Comparison of ENCODE assay signal across 13 cellular contexts in genomic region chr12:64318605-64319004, GRCh38.
A peak's percentile ranks its signal among the peaks of the same experiment; 100 is the strongest.
DNase-seq lines count a peak whose midpoint lies in the region; ATAC-seq and TF ChIP-seq lines count a peak whose summit lies in the region.
"Had no signal": no experiment of that assay in that cellular context is flagged by ENCODE, and none has a peak within 500 bp of the region (broad histone marks: within the 10 kb centered on the region; RNA-seq: fewer than 3 reads in every experiment).

No MANE protein-coding gene starts in this region.

- intact Hi-C loops in cardiac septum (cut with DNase I) = no loop called here

- H3K27ac ChIP-seq in cardiac muscle cell = no peak overlapping the region

- H3K27me3 Mint-ChIP-seq in activated T-cell treated with anti-CD3 and anti-CD28 coated beads, Interleukin-2, amount 50 U/mL, for 72 hours (ENCODE audit: low read depth) = no peaks in the 10 kb centered on the region
- H3K27me3 Mint-ChIP-seq in progenitor cell of endocrine pancreas = no peaks in the 10 kb centered on the region

- no peak for ATAC-seq in activated T-cell treated with anti-CD3 and anti-CD28 coated beads, Interleukin-2, amount 50 U/mL, for 72 hours (replicated peaks in 1 of 2)

- H3K4me3 Mint-ChIP-seq in activated T-cell treated with anti-CD3 and anti-CD28 coated beads, Interleukin-2, amount 50 U/mL, for 72 hours = no peak overlapping the region
- no peak overlapping the region for H3K4me3 Mint-ChIP-seq in progenitor cell of endocrine pancreas (ENCODE audit: low read depth)
- H3K4me3 Mint-ChIP-seq: activated B cell treated with CpG ODN at 0.5 μM for 24 hours had no signal

- H3K4me3 ChIP-seq in cardiac muscle cell = no peak overlapping the region
- no peak overlapping the region for H3K4me3 ChIP-seq in adipocyte (ENCODE audit: low read length)

- H3K9me3 Mint-ChIP-seq in activated T-cell treated with anti-CD3 and anti-CD28 coated beads, Interleukin-2, amount 50 U/mL, for 72 hours = peaks cover 0 to 1% of the 10 kb centered on the region in 2 donors
- H3K9me3 Mint-ChIP-seq in progenitor cell of endocrine pancreas (ENCODE audit: low read depth) = no peaks in the 10 kb centered on the region

- H3K36me3 Mint-ChIP-seq in activated T-cell treated with anti-CD3 and anti-CD28 coated beads, Interleukin-2, amount 50 U/mL, for 72 hours (ENCODE audit: insufficient read depth in 2 of 2) = peaks cover 0 to 2% of the 10 kb centered on the region in 2 donors
- H3K36me3 Mint-ChIP-seq in progenitor cell of endocrine pancreas (ENCODE audit: insufficient read depth) = no peaks in the 10 kb centered on the region

- H3K4me1 ChIP-seq in cardiac muscle cell (ENCODE audit: low read depth) (no peaks in the 10 kb centered on the region), adipocyte (ENCODE audit: control insufficient read depth, insufficient read depth, low read length) (peaks cover 18% of the 10 kb centered on the region)

- TF ChIP-seq CTCF in cardiac muscle cell (IDR thresholded peaks at IDR 0.05; ENCODE audit: low read depth, low read length) (peak; percentile 32), progenitor cell of endocrine pancreas (IDR thresholded peaks at IDR 0.05; ENCODE audit: unreplicated experiment) (no peak)

- no peak overlapping the region for H3K9ac ChIP-seq in adipocyte (ENCODE audit: low read length)

- no peaks in the 10 kb centered on the region for H3K4me1 Mint-ChIP-seq in activated T-cell treated with anti-CD3 and anti-CD28 coated beads, Interleukin-2, amount 50 U/mL, for 72 hours (ENCODE audit: low read depth)
- peaks cover 7% of the 10 kb centered on the region for H3K4me1 Mint-ChIP-seq in progenitor cell of endocrine pancreas (ENCODE audit: low read depth)
- H3K4me1 Mint-ChIP-seq: activated B cell treated with CpG ODN at 0.5 μM for 24 hours had no signal

- H3K27ac Mint-ChIP-seq in activated T-cell treated with anti-CD3 and anti-CD28 coated beads, Interleukin-2, amount 50 U/mL, for 72 hours = no peak overlapping the region
- no peak overlapping the region for H3K27ac Mint-ChIP-seq in progenitor cell of endocrine pancreas
- H3K27ac Mint-ChIP-seq: activated B cell treated with CpG ODN at 0.5 μM for 24 hours had no signal

- DNase-seq in cardiac muscle cell (ENCODE audit: low read depth in 1 of 2, low spot score in 1 of 2) (peak in 1 of 2 donors; percentile 76), cardiac septum (ENCODE audit: low spot score) (no peak), adipocyte (ENCODE audit: low read depth) (peak; percentile 15), iPS DF 19.7 (ENCODE audit: low read depth, low spot score) (peak; percentile 87), DMS79 treated with DMSO at 0.1 percent for 48 hours (lab: John Stamatoyannopoulos, UW) (no peak), progenitor cell of endocrine pancreas (ENCODE audit: low spot score, unreplicated experiment) (no peak), SHP77 treated with DMSO at 0.1 percent for 48 hours (lab: John Stamatoyannopoulos, UW) (no peak)
- no peak for DNase-seq in activated T-cell treated with anti-CD3 and anti-CD28 coated beads, Interleukin-2, amount 50 U/mL, for 72 hours
- DNase-seq: activated B cell treated with CpG ODN at 0.5 μM for 24 hours; activated gamma-delta T cell; NCI-H1105; stimulated activated CD4-positive, alpha-beta T cell treated with anti-CD3 and anti-CD28 coated beads, Interleukin-12 subunit alpha, Interleukin-12 subunit beta, amount 100 ng/mL, for 4 hours; stimulated activated naive CD4-positive, alpha-beta T cell had no signal

- H3K27me3 ChIP-seq in cardiac muscle cell = no peaks in the 10 kb centered on the region
- H3K27me3 ChIP-seq in adipocyte (replicated peaks; ENCODE audit: control insufficient read depth, insufficient read depth, low read length) = no peaks in the 10 kb centered on the region

- H3K9me3 ChIP-seq in cardiac muscle cell (ENCODE audit: low read depth) (no peaks in the 10 kb centered on the region), adipocyte (ENCODE audit: control insufficient read depth, low read length) (no peaks in the 10 kb centered on the region)

- H3K36me3 ChIP-seq in cardiac muscle cell = no peaks in the 10 kb centered on the region
- H3K36me3 ChIP-seq in adipocyte (ENCODE audit: control insufficient read depth, insufficient read depth, low read length, severe bottlenecking) = no peaks in the 10 kb centered on the region

Comparison
In these comparisons a context has a peak if more than half of its experiments do, and no peak if none do; other contexts are left out.
1. DNase-seq: peak in adipocyte (single experiment) and iPS DF 19.7 (single experiment); none in cardiac septum (single experiment), activated T-cell treated with anti-CD3 and anti-CD28 coated beads, Interleukin-2, amount 50 U/mL, for 72 hours (0 of 2), DMS79 treated with DMSO at 0.1 percent for 48 hours (single experiment), progenitor cell of endocrine pancreas (single experiment) and SHP77 treated with DMSO at 0.1 percent for 48 hours (single experiment).